Comparison of ENCODE assay signal across 8 cellular contexts in the genomic region with DNA sequence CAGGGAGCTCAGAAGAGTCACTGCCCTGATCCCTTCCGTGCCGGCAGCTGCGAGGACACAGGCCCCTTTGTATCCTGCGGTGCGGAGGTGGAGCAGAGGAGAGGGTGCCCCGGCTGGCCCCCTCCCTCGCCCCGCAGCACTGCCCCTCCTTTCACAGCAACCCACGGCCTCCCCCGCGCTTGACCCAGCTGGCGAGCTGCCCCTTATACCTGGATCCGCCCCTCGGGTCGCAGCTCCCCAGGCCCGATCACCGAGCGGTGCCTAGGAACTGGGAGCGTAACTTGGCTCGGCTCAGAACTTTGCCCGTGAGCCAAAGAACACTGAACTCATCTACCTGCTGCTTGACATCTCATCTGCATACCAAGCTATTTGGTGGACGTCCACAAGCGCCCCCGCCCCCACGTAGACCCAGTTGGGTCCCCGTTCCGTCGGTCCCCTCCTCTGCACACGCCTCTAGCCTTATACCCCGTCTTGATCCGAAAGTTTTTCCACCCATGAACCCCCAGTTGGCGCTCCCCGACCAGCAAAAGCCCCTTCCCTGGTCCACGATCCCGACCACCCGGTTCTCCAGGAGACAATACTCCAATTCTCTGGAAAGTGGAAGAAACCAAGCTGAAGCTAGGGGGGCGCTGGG. TPM values are rescaled to one million over a fixed set of nuclear protein-coding genes. Genes with fewer than 3 reads are reported as not detected.
DNase-seq lines count a peak whose midpoint lies in the region; TF ChIP-seq lines count a peak whose summit lies in the region.

No MANE protein-coding gene starts in this region.

- CTCF ChIA-PET in HEK293 (lab: Yijun Ruan, JAX): interaction anchor here (0.6 to 2.8 kb wide), 10 partner anchors 10 to 422 kb away, joined by 3 to 18 read pairs (median 4); a partner anchor contains a TSS
- CTCF ChIA-PET in activated naive CD4-positive, alpha-beta T cell treated with anti-CD3 and anti-CD28 coated beads, Interleukin-2, amount 10 ng/mL, durations not matched to agents 7 days and 5 days (lab: Charles Lee): interaction anchor here (0.5 to 2.9 kb wide), 6 partner anchors 12 to 743 kb away, joined by 3 to 15 read pairs (median 6); a partner anchor contains a TSS

- peaks cover 66% of the 10 kb centered on the region for H3K4me1 Mint-ChIP-seq in activated naive CD4-positive, alpha-beta T cell treated with anti-CD3 and anti-CD28 coated beads, Interleukin-2, amount 10 ng/mL, durations not matched to agents 7 days and 5 days

- DNase-seq in NCI-H187 (lab: John Stamatoyannopoulos, UW): peak; percentile 55 to 58
- no peak for DNase-seq in NCI-H187 treated with DMSO at 0.1 percent for 48 hours (lab: John Stamatoyannopoulos, UW)
- peak; percentile 78 for DNase-seq in NCI-H2171 treated with DMSO at 0.1 percent for 48 hours (lab: John Stamatoyannopoulos, UW)
- DNase-seq in activated naive CD4-positive, alpha-beta T cell treated with anti-CD3 and anti-CD28 coated beads, Interleukin-2, amount 10 ng/mL, durations not matched to agents 7 days and 5 days: peak; percentile 62
- DNase-seq in germinal center (ENCODE audit: low spot score): peak; percentile 50
- DNase-seq in osteoblast (ENCODE audit: insufficient read length, low spot score, missing footprints): peak; percentile 90
- DNase-seq in GDM1 (lab: John Stamatoyannopoulos, UW): no peak

- no peaks in the 10 kb centered on the region for H3K27me3 Mint-ChIP-seq in activated naive CD4-positive, alpha-beta T cell treated with anti-CD3 and anti-CD28 coated beads, Interleukin-2, amount 10 ng/mL, durations not matched to agents 7 days and 5 days

- peaks cover 20% of the 10 kb centered on the region for H3K36me3 Mint-ChIP-seq in activated naive CD4-positive, alpha-beta T cell treated with anti-CD3 and anti-CD28 coated beads, Interleukin-2, amount 10 ng/mL, durations not matched to agents 7 days and 5 days

- H3K27ac Mint-ChIP-seq in activated naive CD4-positive, alpha-beta T cell treated with anti-CD3 and anti-CD28 coated beads, Interleukin-2, amount 10 ng/mL, durations not matched to agents 7 days and 5 days: peak overlapping the region; percentile 94

- peaks cover 12% of the 10 kb centered on the region for H3K4me1 ChIP-seq in HEK293 (ENCODE audit: control insufficient read depth, insufficient read depth, low read length)
- H3K4me1 ChIP-seq in osteoblast (ENCODE audit: insufficient read depth, low read length): peaks cover 23% of the 10 kb centered on the region

- peak overlapping the region; percentile 97 for H3K4me3 Mint-ChIP-seq in activated naive CD4-positive, alpha-beta T cell treated with anti-CD3 and anti-CD28 coated beads, Interleukin-2, amount 10 ng/mL, durations not matched to agents 7 days and 5 days

- H3K27me3 ChIP-seq in osteoblast (ENCODE audit: insufficient read depth, low read length): no peaks in the 10 kb centered on the region

- POLR2A ChIA-PET in HEK293 (lab: Yijun Ruan, JAX): interaction anchor here (0.5 to 3.2 kb wide), 37 partner anchors 9 to 826 kb away, joined by 3 to 170 read pairs (median 4); a partner anchor contains a TSS

- TF ChIP-seq CTCF in HEK293 (tag by site-specific recombination; IDR thresholded peaks at IDR 0.05) (no peak; the same call in 1 of the 2 replicates), osteoblast (IDR thresholded peaks at IDR 0.05; ENCODE audit: extremely low read depth, low read depth, low read length) (peak; percentile 7)

- no peaks in the 10 kb centered on the region for H3K9me3 Mint-ChIP-seq in activated naive CD4-positive, alpha-beta T cell treated with anti-CD3 and anti-CD28 coated beads, Interleukin-2, amount 10 ng/mL, durations not matched to agents 7 days and 5 days

- H3K36me3 ChIP-seq in HEK293 (ENCODE audit: control insufficient read depth in 2 of 2, insufficient read depth in 1 of 2, low read length in 2 of 2): peaks cover 4 to 18% of the 10 kb centered on the region in 2 experiments; a peak in 2 of 3 replicates
- peaks cover 9% of the 10 kb centered on the region for H3K36me3 ChIP-seq in osteoblast (ENCODE audit: insufficient read depth, low read length)

- peak overlapping the region; percentile 77 for H3K27ac ChIP-seq in HEK293 (ENCODE audit: extremely low read depth, low read depth, low read length)
- peak overlapping the region; percentile 67 for H3K27ac ChIP-seq in osteoblast (ENCODE audit: low read depth, low read length)

- H3K4me2 ChIP-seq in osteoblast (ENCODE audit: insufficient read depth, low read length): peak overlapping the region; percentile 85

- no peaks in the 10 kb centered on the region for H4K20me1 ChIP-seq in osteoblast (ENCODE audit: insufficient read depth, low read length)

- peak overlapping the region; percentile 92 for H2AFZ ChIP-seq in osteoblast (ENCODE audit: low read length)

- no peaks in the 10 kb centered on the region for H3K9me3 ChIP-seq in HEK293 (ENCODE audit: control insufficient read depth, insufficient read depth, low read depth, low read length)
- no peaks in the 10 kb centered on the region for H3K9me3 ChIP-seq in osteoblast (ENCODE audit: low read depth, low read length)

- peaks cover 38% of the 10 kb centered on the region for H3K79me2 ChIP-seq in osteoblast (ENCODE audit: insufficient read depth, low read length)

- peak overlapping the region; percentile 83 for H3K4me3 ChIP-seq in HEK293 (ENCODE audit: low read depth, low read length)
- H3K4me3 ChIP-seq in osteoblast (ENCODE audit: insufficient read depth, low read length): peak overlapping the region; percentile 82

TF ChIP-seq in HEK293, 187 proteins besides CTCF, POLR2A, EP300 and RAD21 (continues in another document):
- TF ChIP-seq RBAK (tag by site-specific recombination; IDR thresholded peaks at IDR 0.05) (0 out of 2 replicates have a peak, but pooled peaks have one; percentile 25), BCL11A (tag by site-specific recombination; IDR thresholded peaks at IDR 0.05; ENCODE audit: low read depth) (no peak), ZNF530 (tag by site-specific recombination; IDR thresholded peaks at IDR 0.05; ENCODE audit: low read depth) (no peak), SALL2 (tag by site-specific recombination; IDR thresholded peaks at IDR 0.05; ENCODE audit: borderline replicate concordance) (no peak), ZBTB20 (tag by site-specific recombination; IDR thresholded peaks at IDR 0.05) (peak; percentile 12; the same call in 1 of the 2 replicates), ZNF837 (tag by site-specific recombination; IDR thresholded peaks at IDR 0.05) (peak; percentile 75; the same call in 1 of the 2 replicates), TRIM28 (IDR thresholded peaks at IDR 0.05; ENCODE audit: borderline replicate concordance, low read length) (no peak), ZNF292 (tag by site-specific recombination; IDR thresholded peaks at IDR 0.05; ENCODE audit: borderline replicate concordance, low read depth) (no peak), KLF8 (tag by site-specific recombination; IDR thresholded peaks at IDR 0.05) (no peak), ZNF311 (tag by site-specific recombination; IDR thresholded peaks at IDR 0.05; ENCODE audit: borderline replicate concordance) (no peak), ZIC2 (tag by site-specific recombination; IDR thresholded peaks at IDR 0.05) (peak; percentile 87)
- TF ChIP-seq, protein P1, sequence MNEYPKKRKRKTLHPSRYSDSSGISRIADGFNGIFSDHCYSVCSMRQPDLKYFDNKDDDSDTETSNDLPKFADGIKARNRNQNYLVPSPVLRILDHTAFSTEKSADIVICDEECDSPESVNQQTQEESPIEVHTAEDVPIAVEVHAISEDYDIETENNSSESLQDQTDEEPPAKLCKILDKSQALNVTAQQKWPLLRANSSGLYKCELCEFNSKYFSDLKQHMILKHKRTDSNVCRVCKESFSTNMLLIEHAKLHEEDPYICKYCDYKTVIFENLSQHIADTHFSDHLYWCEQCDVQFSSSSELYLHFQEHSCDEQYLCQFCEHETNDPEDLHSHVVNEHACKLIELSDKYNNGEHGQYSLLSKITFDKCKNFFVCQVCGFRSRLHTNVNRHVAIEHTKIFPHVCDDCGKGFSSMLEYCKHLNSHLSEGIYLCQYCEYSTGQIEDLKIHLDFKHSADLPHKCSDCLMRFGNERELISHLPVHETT (tag by site-specific recombination; IDR thresholded peaks at IDR 0.05): no peak
- TF ChIP-seq, protein P2, sequence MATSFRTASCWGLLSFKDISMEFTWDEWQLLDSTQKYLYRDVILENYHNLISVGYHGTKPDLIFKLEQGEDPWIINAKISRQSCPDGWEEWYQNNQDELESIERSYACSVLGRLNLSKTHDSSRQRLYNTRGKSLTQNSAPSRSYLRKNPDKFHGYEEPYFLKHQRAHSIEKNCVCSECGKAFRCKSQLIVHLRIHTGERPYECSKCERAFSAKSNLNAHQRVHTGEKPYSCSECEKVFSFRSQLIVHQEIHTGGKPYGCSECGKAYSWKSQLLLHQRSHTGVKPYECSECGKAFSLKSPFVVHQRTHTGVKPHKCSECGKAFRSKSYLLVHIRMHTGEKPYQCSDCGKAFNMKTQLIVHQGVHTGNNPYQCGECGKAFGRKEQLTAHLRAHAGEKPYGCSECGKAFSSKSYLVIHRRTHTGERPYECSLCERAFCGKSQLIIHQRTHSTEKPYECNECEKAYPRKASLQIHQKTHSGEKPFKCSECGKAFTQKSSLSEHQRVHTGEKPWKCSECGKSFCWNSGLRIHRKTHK (tag by site-specific recombination; IDR thresholded peaks at IDR 0.05): no peak
- TF ChIP-seq, protein P3, sequence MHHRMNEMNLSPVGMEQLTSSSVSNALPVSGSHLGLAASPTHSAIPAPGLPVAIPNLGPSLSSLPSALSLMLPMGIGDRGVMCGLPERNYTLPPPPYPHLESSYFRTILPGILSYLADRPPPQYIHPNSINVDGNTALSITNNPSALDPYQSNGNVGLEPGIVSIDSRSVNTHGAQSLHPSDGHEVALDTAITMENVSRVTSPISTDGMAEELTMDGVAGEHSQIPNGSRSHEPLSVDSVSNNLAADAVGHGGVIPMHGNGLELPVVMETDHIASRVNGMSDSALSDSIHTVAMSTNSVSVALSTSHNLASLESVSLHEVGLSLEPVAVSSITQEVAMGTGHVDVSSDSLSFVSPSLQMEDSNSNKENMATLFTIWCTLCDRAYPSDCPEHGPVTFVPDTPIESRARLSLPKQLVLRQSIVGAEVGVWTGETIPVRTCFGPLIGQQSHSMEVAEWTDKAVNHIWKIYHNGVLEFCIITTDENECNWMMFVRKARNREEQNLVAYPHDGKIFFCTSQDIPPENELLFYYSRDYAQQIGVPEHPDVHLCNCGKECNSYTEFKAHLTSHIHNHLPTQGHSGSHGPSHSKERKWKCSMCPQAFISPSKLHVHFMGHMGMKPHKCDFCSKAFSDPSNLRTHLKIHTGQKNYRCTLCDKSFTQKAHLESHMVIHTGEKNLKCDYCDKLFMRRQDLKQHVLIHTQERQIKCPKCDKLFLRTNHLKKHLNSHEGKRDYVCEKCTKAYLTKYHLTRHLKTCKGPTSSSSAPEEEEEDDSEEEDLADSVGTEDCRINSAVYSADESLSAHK (tag by site-specific recombination; IDR thresholded peaks at IDR 0.05): no peak

RNA-seq across cellular contexts. Expression of a gene that starts 0.7 kb away (rescaled TPM):
- total RNA-seq in osteoblast: 40.1 and 41.6 TPM in 2 replicates

RNA-seq across cellular contexts. Expression of a gene that starts 12.2 kb away (rescaled TPM):
- 9.4 and 10.1 TPM in 2 replicates for total RNA-seq in osteoblast

RNA-seq across cellular contexts. Expression of a gene that starts 12.6 kb away (rescaled TPM):
- 53.6 and 56.6 TPM in 2 replicates for total RNA-seq in osteoblast

RNA-seq across cellular contexts. Expression of a gene that starts 12.7 kb away (rescaled TPM):
- 13.0 and 14.7 TPM in 2 replicates for total RNA-seq in osteoblast

Comparison
In these comparisons a context has a peak if more than half of its experiments do, and no peak if none do; other contexts are left out.
1. DNase-seq: peak in NCI-H187 (2 of 2), NCI-H2171 treated with DMSO at 0.1 percent for 48 hours (single experiment), activated naive CD4-positive, alpha-beta T cell treated with anti-CD3 and anti-CD28 coated beads, Interleukin-2, amount 10 ng/mL, durations not matched to agents 7 days and 5 days (single experiment), germinal center (single experiment) and osteoblast (single experiment); none in NCI-H187 treated with DMSO at 0.1 percent for 48 hours (single experiment) and GDM1 (single experiment).